14 cellular contexts compared by ENCODE assay signal in the genomic region with DNA sequence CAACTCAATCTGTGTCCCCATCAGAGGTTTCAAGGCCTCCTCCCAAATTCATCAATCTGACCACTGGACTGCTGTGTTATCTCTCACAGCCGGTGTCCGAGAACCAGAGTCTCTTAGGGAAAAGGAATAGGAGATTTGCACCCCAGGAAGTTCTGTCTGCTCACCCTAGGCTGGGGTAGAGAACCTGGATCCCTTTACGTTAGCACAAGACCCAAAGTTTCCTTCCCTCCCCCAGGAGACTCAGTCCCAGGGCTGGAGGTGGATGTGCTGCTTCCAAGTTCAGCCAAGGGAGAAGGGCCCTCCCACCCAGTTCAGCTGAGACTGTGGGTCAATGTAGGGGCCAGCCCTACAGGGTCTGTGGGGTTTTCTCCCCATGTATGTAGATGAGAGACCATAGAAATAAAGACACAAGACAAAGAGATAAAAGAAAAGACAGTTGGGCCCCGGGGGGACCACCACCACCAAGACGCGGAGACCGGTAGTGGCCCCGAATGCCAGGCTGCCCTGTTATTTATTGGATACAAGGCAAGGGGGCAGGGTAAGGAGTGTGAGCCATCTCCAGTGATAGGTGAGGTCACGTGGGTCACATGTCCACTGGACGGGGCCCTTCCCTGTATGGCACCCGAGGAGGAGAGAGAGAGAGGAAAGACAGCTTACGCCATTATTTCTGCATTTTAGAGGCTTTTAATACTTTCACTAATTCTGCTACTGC. TPM values are rescaled to one million over a fixed set of nuclear protein-coding genes. Genes with fewer than 3 reads are reported as not detected.
DNase-seq lines count a peak whose midpoint lies in the region; ATAC-seq and TF ChIP-seq lines count a peak whose summit lies in the region.
"Had no signal": no experiment of that assay in that cellular context is flagged by ENCODE, and none has a peak within 500 bp of the region (broad histone marks: within the 10 kb centered on the region; RNA-seq: fewer than 3 reads in every experiment).

No MANE protein-coding gene starts in this region.

- H3K9ac ChIP-seq in SK-N-SH (no peak overlapping the region), OCI-LY3 (ENCODE audit: low read length) (peak overlapping the region; percentile 68)

- no peak for TF ChIP-seq RAD21 in SK-N-SH (IDR thresholded peaks at IDR 0.05; ENCODE audit: low read length)

- no peaks in the 10 kb centered on the region for H3K9me2 ChIP-seq in SK-N-SH

- ATAC-seq in SK-N-SH treated with all-trans-retinoic acid at 6 μM for 48 hours (no peak), gastrocnemius medialis (no peak), HG03439 (IDR thresholded peaks at IDR 0.05; ENCODE audit: unreplicated experiment) (no peak)

- TF ChIP-seq EP300 in SK-N-SH (IDR thresholded peaks at IDR 0.05; ENCODE audit: borderline replicate concordance in 1 of 2, low read depth in 1 of 2, low read length in 1 of 2) = no peak

- TF ChIP-seq CTCF in SK-N-SH (IDR thresholded peaks at IDR 0.05) (no peak), OCI-LY3 (IDR thresholded peaks at IDR 0.05; ENCODE audit: low read depth, low read length) (no peak), epithelial cell of proximal tubule (conservative IDR thresholded peaks at IDR 0.05; ENCODE audit: low read depth, low read length) (no peak), gastrocnemius medialis (IDR thresholded peaks at IDR 0.05 in 4 of 5, conservative IDR thresholded peaks at IDR 0.05 in 1 of 5) (no peak), lower leg skin (IDR thresholded peaks at IDR 0.05) (no peak)

- POLR2A ChIA-PET in SK-N-SH (lab: Yijun Ruan, JAX) = no interaction called here

- H3K4me1 ChIP-seq in SK-N-SH (ENCODE audit: control insufficient read depth in 1 of 2, insufficient read depth in 2 of 2, low read depth in 1 of 2, low read length in 1 of 2) = peaks cover 0 to 2% of the 10 kb centered on the region in 2 experiments; a peak in 1 of 4 replicates
- H3K4me1 ChIP-seq in OCI-LY3 (ENCODE audit: low read length) = peaks cover 8% of the 10 kb centered on the region
- peaks cover 1 to 6% of the 10 kb centered on the region in 2 donors for H3K4me1 ChIP-seq in gastrocnemius medialis

- H3K79me2 ChIP-seq in SK-N-SH (ENCODE audit: insufficient read depth) = no peaks in the 10 kb centered on the region
- no peaks in the 10 kb centered on the region for H3K79me2 ChIP-seq in OCI-LY3 (ENCODE audit: low read length)

- H3K4me3 ChIP-seq in SK-N-SH (ENCODE audit: low read depth in 2 of 2, low read length in 1 of 2) (no peak overlapping the region), OCI-LY3 (ENCODE audit: low read length) (peak overlapping the region; percentile 83), epithelial cell of proximal tubule (ENCODE audit: low read depth, low read length) (peak overlapping the region; percentile 16), gastrocnemius medialis (peak overlapping the region; percentile 29 to 61 (median 36)), lower leg skin (ENCODE audit: low read depth, poor library complexity, severe bottlenecking) (no peak overlapping the region)
- H3K4me3 ChIP-seq: thyroid gland had no signal

- H2AFZ ChIP-seq in SK-N-SH (ENCODE audit: low read depth) (peak overlapping the region; percentile 71), OCI-LY3 (ENCODE audit: low read depth, low read length) (peak overlapping the region; percentile 95)

- WGBS in SK-N-SH (ENCODE audit: low lambda C conversion rate) = 81% methylated on average over 11 of the region's 12 CpGs
- 91 to 95% methylated on average over 12 of the region's 12 CpGs for WGBS in lower leg skin, 2 donors

- CTCF ChIA-PET in SK-N-SH (lab: Yijun Ruan, JAX) = interaction anchor here (0.7 to 2.2 kb wide), 7 partner anchors 9 to 106 kb away, joined by 3 to 13 read pairs (median 4); no protein-coding TSS in a partner anchor

- no peaks in the 10 kb centered on the region for H3K9me3 ChIP-seq in SK-N-SH
- H3K9me3 ChIP-seq in OCI-LY3 (ENCODE audit: insufficient read depth, low read length) = no peaks in the 10 kb centered on the region
- no peaks in the 10 kb centered on the region for H3K9me3 ChIP-seq in gastrocnemius medialis
- H3K9me3 ChIP-seq: thyroid gland had no signal

- DNase-seq in SK-N-SH (no peak), epithelial cell of proximal tubule (ENCODE audit: low read depth) (no peak), gastrocnemius medialis (no peak), NCI-H2107 treated with DMSO at 0.1 percent for 48 hours (lab: John Stamatoyannopoulos, UW; ENCODE audit: unreplicated experiment) (no peak), lower leg skin (ENCODE audit: low spot score in 2 of 2) (no peak)

- H3K4me2 ChIP-seq in SK-N-SH (no peak overlapping the region), OCI-LY3 (ENCODE audit: low read length) (peak overlapping the region; percentile 83)

- no peaks in the 10 kb centered on the region for H3K36me3 ChIP-seq in SK-N-SH (replicated peaks in 1 of 2; ENCODE audit: control insufficient read depth in 1 of 2, insufficient read depth in 2 of 2, low read length in 1 of 2)
- no peaks in the 10 kb centered on the region for H3K36me3 ChIP-seq in OCI-LY3 (replicated peaks; ENCODE audit: low read depth, low read length)
- no peaks in the 10 kb centered on the region for H3K36me3 ChIP-seq in gastrocnemius medialis
- H3K36me3 ChIP-seq: thyroid gland had no signal

- H3F3A ChIP-seq in SK-N-SH (replicated peaks; ENCODE audit: insufficient read depth) = no peaks in the 10 kb centered on the region

- TF ChIP-seq POLR2A in gastrocnemius medialis (IDR thresholded peaks at IDR 0.05) = no peak
- no peak for TF ChIP-seq POLR2A in lower leg skin (IDR thresholded peaks at IDR 0.05)

- in situ Hi-C loops in gastrocnemius medialis (cut with MboI; ENCODE audit: low sequenced_read_pairs in 4 of 4) = loop anchor here in 3 of 4 donors (5.0 to 10.0 kb wide), 2 partner anchors 100 to 103 kb away; partner anchors contain the start of gene IL32 (in 1 of the 3)

- H3K27me3 ChIP-seq in SK-N-SH (ENCODE audit: insufficient read depth) = peaks cover 25% of the 10 kb centered on the region
- no peaks in the 10 kb centered on the region for H3K27me3 ChIP-seq in OCI-LY3 (ENCODE audit: low read depth, low read length)
- H3K27me3 ChIP-seq in gastrocnemius medialis = peaks cover 41 to 50% (median 41%) of the 10 kb centered on the region in 3 donors

- H4K20me1 ChIP-seq in SK-N-SH (ENCODE audit: insufficient read depth) (no peaks in the 10 kb centered on the region), OCI-LY3 (ENCODE audit: insufficient read depth, low read length) (no peaks in the 10 kb centered on the region)

- intact Hi-C loops in gastrocnemius medialis (cut with DNase I; ENCODE audit: low total_unique reads) = no loop called here
- intact Hi-C loops in lower leg skin (cut with DNase I; ENCODE audit: low total_unique reads) = no loop called here

- H3K27ac ChIP-seq in SK-N-SH (ENCODE audit: low read depth in 2 of 2, low read length in 1 of 2) (no peak overlapping the region), OCI-LY3 (ENCODE audit: low read length) (no peak overlapping the region), gastrocnemius medialis (no peak overlapping the region)
- H3K27ac ChIP-seq: 22Rv1, thyroid gland had no signal

TF ChIP-seq in SK-N-SH, 30 proteins besides CTCF, POLR2A, EP300 and RAD21 (continues in another document):
- TF ChIP-seq FOXM1 (IDR thresholded peaks at IDR 0.05; ENCODE audit: low read depth) (no peak), YY1 (IDR thresholded peaks at IDR 0.05; ENCODE audit: low read depth) (no peak), TAF1 (IDR thresholded peaks at IDR 0.05; ENCODE audit: borderline replicate concordance, low read depth, low read length) (no peak), MEF2A (IDR thresholded peaks at IDR 0.05; ENCODE audit: borderline replicate concordance, low read depth) (no peak)

TF ChIP-seq in SK-N-SH treated with all-trans-retinoic acid at 6 μM for 48 hours, 23 proteins besides CTCF, POLR2A, EP300 and RAD21:
- TF ChIP-seq ARNTL (CRISPR knock-in tag; IDR thresholded peaks at IDR 0.05; ENCODE audit: borderline replicate concordance, low read depth) = no peak

RNA-seq across cellular contexts. Expression of gene OR1F1, which starts 22.7 kb away (rescaled TPM):
- polyA plus RNA-seq in SK-N-SH (2012; rRNA removed) = 0.54 and 0.71 TPM in 2 replicates
- polyA plus RNA-seq in SK-N-SH (2012; cell fraction: cytosol; rRNA removed) = 0.21 and 0.23 TPM in 2 replicates
- 0.67 and 1.3 TPM in 2 replicates for polyA plus RNA-seq in SK-N-SH (2012; cell fraction: nucleus; rRNA removed)
- 0.52 TPM in 1 of 2 replicates, not detected in the other for total RNA-seq in epithelial cell of proximal tubule
- not detected for total RNA-seq in gastrocnemius medialis
- not detected for total RNA-seq in lower leg skin
- total RNA-seq: esophagus mucosa; liver; T-helper 2 cell treated with Interferon-gamma antibody and Interleukin-4, amounts not matched to agents 100 ng/mL and 5 ng/mL, for 36 hours; thyroid gland had no signal
- polyA plus RNA-seq: adipose tissue, liver had no signal

RNA-seq across cellular contexts. Expression of gene ZNF213, which starts 30.4 kb away (rescaled TPM):
- 0.83 and 1.1 TPM in 2 replicates for polyA plus RNA-seq in SK-N-SH (2012; rRNA removed)
- polyA plus RNA-seq in SK-N-SH (2012; cell fraction: cytosol; rRNA removed) = 0.55 and 0.92 TPM in 2 replicates
- polyA plus RNA-seq in SK-N-SH (2012; cell fraction: nucleus; rRNA removed) = 1.4 and 2.5 TPM in 2 replicates
- total RNA-seq in epithelial cell of proximal tubule = 2.4 and 7.7 TPM in 2 replicates
- total RNA-seq in gastrocnemius medialis = 10 to 100 TPM in 3 of 4 donors, 1 to 10 TPM in 1; 8.9 to 18.6 (median 14.5) TPM
- 10 to 100 TPM; 10.7 to 18.0 (median 14.6) TPM for total RNA-seq in lower leg skin

RNA-seq across cellular contexts. Expression of gene ZNF205, which starts 52.9 kb away (rescaled TPM):
- 7.6 and 9.7 TPM in 2 replicates for polyA plus RNA-seq in SK-N-SH (2012; rRNA removed)
- polyA plus RNA-seq in SK-N-SH (2012; cell fraction: cytosol; rRNA removed) = 3.8 and 6.7 TPM in 2 replicates
- polyA plus RNA-seq in SK-N-SH (2012; cell fraction: nucleus; rRNA removed) = 17.6 and 22.7 TPM in 2 replicates
- 15.8 and 22.1 TPM in 2 replicates for total RNA-seq in epithelial cell of proximal tubule
- total RNA-seq in gastrocnemius medialis = 10 to 100 TPM in 1 of 4 donors, 1 to 10 TPM in 3; 4.8 to 10.8 (median 6.1) TPM
- 10 to 100 TPM; 15.1 to 25.3 (median 18.5) TPM for total RNA-seq in lower leg skin

Comparison
In these comparisons a context has a peak if more than half of its experiments do, and no peak if none do; other contexts are left out.
1. H3K4me3 ChIP-seq: peak in OCI-LY3 (single experiment), epithelial cell of proximal tubule (single experiment) and gastrocnemius medialis (4 of 4); none in SK-N-SH (0 of 2) and lower leg skin (single experiment).